In genomic region chr16:57471852-57472664, GRCh38 we compare ENCODE assay signal across 13 cellular contexts. TPM values are rescaled to one million over a fixed set of nuclear protein-coding genes. Genes with fewer than 3 reads are reported as not detected.
DNase-seq lines count a peak whose midpoint lies in the region; ATAC-seq lines count a peak whose summit lies in the region.
"Had no signal": no experiment of that assay in that cellular context is flagged by ENCODE, and none has a peak within 500 bp of the region (broad histone marks: within the 10 kb centered on the region; RNA-seq: fewer than 3 reads in every experiment).

No MANE protein-coding gene starts in this region.

- POLR2A ChIA-PET in activated CD4-positive, alpha-beta T cell treated with anti-CD3 and anti-CD28 coated beads for 36 hours (lab: Charles Lee), result no interaction called here

- no peaks in the 10 kb centered on the region for H3K9me3 Mint-ChIP-seq in activated CD4-positive, alpha-beta T cell treated with anti-CD3 and anti-CD28 coated beads for 36 hours (ENCODE audit: low read depth)
- H3K9me3 Mint-ChIP-seq in stimulated activated naive B cell treated with anti-CD40 and anti-IgM and Interleukin-4, amounts not matched to agents 10 μg/mL and 1 μg/mL and 100 μg/mL, for 72 hours, result no peaks in the 10 kb centered on the region

- H3K36me3 Mint-ChIP-seq in activated CD4-positive, alpha-beta T cell treated with anti-CD3 and anti-CD28 coated beads for 36 hours (ENCODE audit: low read depth), result peaks cover 19% of the 10 kb centered on the region
- peaks cover 4% of the 10 kb centered on the region for H3K36me3 Mint-ChIP-seq in T-helper 17 cell (ENCODE audit: low read depth)
- H3K36me3 Mint-ChIP-seq in stimulated activated naive B cell treated with anti-CD40 and anti-IgM and Interleukin-4, amounts not matched to agents 10 μg/mL and 1 μg/mL and 100 μg/mL, for 72 hours, result peaks cover 33 to 40% of the 10 kb centered on the region in 2 donors

- intact Hi-C loops in activated CD4-positive, alpha-beta T cell treated with anti-CD3 and anti-CD28 coated beads for 36 hours (cut with DNase I, micrococcal nuclease), result no loop called here

- H3K4me3 Mint-ChIP-seq in activated CD4-positive, alpha-beta T cell treated with anti-CD3 and anti-CD28 coated beads for 36 hours, result no peak overlapping the region
- no peak overlapping the region for H3K4me3 Mint-ChIP-seq in T-helper 17 cell
- H3K4me3 Mint-ChIP-seq in stimulated activated naive B cell treated with anti-CD40 and anti-IgM and Interleukin-4, amounts not matched to agents 10 μg/mL and 1 μg/mL and 100 μg/mL, for 72 hours, result no peak overlapping the region

- peaks cover 15% of the 10 kb centered on the region for H3K4me1 Mint-ChIP-seq in activated CD4-positive, alpha-beta T cell treated with anti-CD3 and anti-CD28 coated beads for 36 hours
- peaks cover 11% of the 10 kb centered on the region for H3K4me1 Mint-ChIP-seq in T-helper 17 cell
- H3K4me1 Mint-ChIP-seq in stimulated activated naive B cell treated with anti-CD40 and anti-IgM and Interleukin-4, amounts not matched to agents 10 μg/mL and 1 μg/mL and 100 μg/mL, for 72 hours, result peaks cover 17 to 27% of the 10 kb centered on the region in 2 donors

- no peaks in the 10 kb centered on the region for H3K27me3 Mint-ChIP-seq in activated CD4-positive, alpha-beta T cell treated with anti-CD3 and anti-CD28 coated beads for 36 hours
- H3K27me3 Mint-ChIP-seq in T-helper 17 cell, result no peaks in the 10 kb centered on the region
- H3K27me3 Mint-ChIP-seq in stimulated activated naive B cell treated with anti-CD40 and anti-IgM and Interleukin-4, amounts not matched to agents 10 μg/mL and 1 μg/mL and 100 μg/mL, for 72 hours, result no peaks in the 10 kb centered on the region

- CTCF ChIA-PET in activated CD4-positive, alpha-beta T cell treated with anti-CD3 and anti-CD28 coated beads for 36 hours (lab: Charles Lee), result interaction anchor here (0.5 to 4.9 kb wide), 5 partner anchors 10 to 483 kb away, joined by 3 to 32 read pairs (median 3); partner anchors contain the start of genes NLRC5 and POLR2C

- peak overlapping the region; percentile 21 for H3K27ac Mint-ChIP-seq in activated CD4-positive, alpha-beta T cell treated with anti-CD3 and anti-CD28 coated beads for 36 hours
- H3K27ac Mint-ChIP-seq in T-helper 17 cell, result peak overlapping the region; percentile 78
- peak overlapping the region; percentile 65 for H3K27ac Mint-ChIP-seq in stimulated activated naive B cell treated with anti-CD40 and anti-IgM and Interleukin-4, amounts not matched to agents 10 μg/mL and 1 μg/mL and 100 μg/mL, for 72 hours

- H3K9me3 ChIP-seq in T-helper 17 cell (ENCODE audit: control insufficient read depth, low read length, poor library complexity, severe bottlenecking), result no peaks in the 10 kb centered on the region
- H3K9me3 ChIP-seq: esophagus squamous epithelium, MG63, psoas muscle, thoracic aorta had no signal

- DNase-seq in activated CD4-positive, alpha-beta T cell treated with anti-CD3 and anti-CD28 coated beads for 36 hours, result no peak
- DNase-seq in activated CD4-positive, alpha-beta T cell treated with anti-CD3 and anti-CD28 coated beads, Interleukin-2, amount 50 U/mL, for 48 hours, result no peak
- DNase-seq in T-helper 17 cell (no peak), iPS-NIHi11 (ENCODE audit: low spot score) (peak; percentile 46), DMS 273 (lab: John Stamatoyannopoulos, UW; ENCODE audit: unreplicated experiment) (no peak)
- no peak for DNase-seq in stimulated activated naive B cell treated with anti-CD40 and anti-IgM and Interleukin-4, amounts not matched to agents 10 μg/mL and 1 μg/mL and 100 μg/mL, for 72 hours
- DNase-seq: esophagus squamous epithelium, left cardiac atrium, MG63 had no signal

- ATAC-seq in activated CD4-positive, alpha-beta T cell treated with anti-CD3 and anti-CD28 coated beads for 36 hours, result no peak
- ATAC-seq in T-helper 17 cell, result no peak
- no peak for ATAC-seq in stimulated activated naive B cell treated with anti-CD40 and anti-IgM and Interleukin-4, amounts not matched to agents 10 μg/mL and 1 μg/mL and 100 μg/mL, for 72 hours (replicated peaks)
- no peak for ATAC-seq in GM18873 (IDR thresholded peaks at IDR 0.05; ENCODE audit: low FRiP score, unreplicated experiment)
- no peak for ATAC-seq in HG02571 (IDR thresholded peaks at IDR 0.05; ENCODE audit: unreplicated experiment)
- ATAC-seq: left cardiac atrium had no signal

RNA-seq across cellular contexts. Expression of gene POLR2C, which starts 9.6 kb away (rescaled TPM):
- total RNA-seq in activated CD4-positive, alpha-beta T cell treated with anti-CD3 and anti-CD28 coated beads for 36 hours, result 10 to 100 TPM; 54.3 to 57.1 TPM
- 10 to 100 TPM; 76.1 to 82.6 TPM for total RNA-seq in T-helper 17 cell

RNA-seq across cellular contexts. Expression of gene DOK4, which starts 14.2 kb away (rescaled TPM):
- 1 to 10 TPM; 5.7 to 6.7 TPM for total RNA-seq in activated CD4-positive, alpha-beta T cell treated with anti-CD3 and anti-CD28 coated beads for 36 hours
- total RNA-seq in T-helper 17 cell, result 1 to 10 TPM; 1.8 to 2.6 TPM

RNA-seq across cellular contexts. Expression of gene COQ9, which starts 24.8 kb away (rescaled TPM):
- total RNA-seq in activated CD4-positive, alpha-beta T cell treated with anti-CD3 and anti-CD28 coated beads for 36 hours, result 10 to 100 TPM; 39.4 to 52.1 TPM
- 10 to 100 TPM; 14.2 to 15.3 TPM for total RNA-seq in T-helper 17 cell

RNA-seq across cellular contexts. Expression of gene CIAPIN1, which starts 24.9 kb away (rescaled TPM):
- 10 to 100 TPM; 41.7 to 42.6 TPM for total RNA-seq in activated CD4-positive, alpha-beta T cell treated with anti-CD3 and anti-CD28 coated beads for 36 hours
- total RNA-seq in T-helper 17 cell, result 10 to 100 TPM; 19.3 to 35.0 TPM

Comparison
In these comparisons a context has a peak if more than half of its experiments do, and no peak if none do; other contexts are left out.
1. H3K27ac Mint-ChIP-seq: peak in every context shown above with its lines; median percentile 78 in T-helper 17 cell; 65 in stimulated activated naive B cell treated with anti-CD40 and anti-IgM and Interleukin-4, amounts not matched to agents 10 μg/mL and 1 μg/mL and 100 μg/mL, for 72 hours; 21 in activated CD4-positive, alpha-beta T cell treated with anti-CD3 and anti-CD28 coated beads for 36 hours.